In genomic region chr7:142389544-142389943, GRCh38 we compare ENCODE assay signal across 28 cellular contexts.
DNase-seq lines count a peak whose midpoint lies in the region; ATAC-seq lines count a peak whose summit lies in the region.
"Had no signal": no experiment of that assay in that cellular context is flagged by ENCODE, and none has a peak within 500 bp of the region (broad histone marks: within the 10 kb centered on the region; RNA-seq: fewer than 3 reads in every experiment).

No MANE protein-coding gene starts in this region.

- no peaks in the 10 kb centered on the region for H3K9me2 ChIP-seq in GM23248 (ENCODE audit: insufficient read depth)

- H3K4me1 ChIP-seq in GM23248 (ENCODE audit: insufficient read depth) (peaks cover 7% of the 10 kb centered on the region), mesenchymal stem cell (ENCODE audit: control insufficient read depth, insufficient read depth, low read depth, low read length) (peaks cover 3% of the 10 kb centered on the region)
- H3K4me1 ChIP-seq: adrenal gland had no signal

- no peak overlapping the region for H2BK5ac ChIP-seq in mesenchymal stem cell (ENCODE audit: low read depth, low read length, poor library complexity, severe bottlenecking)

- no peak overlapping the region for H3K4me2 ChIP-seq in GM23248 (ENCODE audit: unreplicated experiment)
- no peak overlapping the region for H3K4me2 ChIP-seq in mesenchymal stem cell (ENCODE audit: low read length, poor library complexity, severe bottlenecking)
- H3K4me2 ChIP-seq: KMS-11 had no signal

- no peak for ATAC-seq in HG03280 (IDR thresholded peaks at IDR 0.05; ENCODE audit: unreplicated experiment)
- ATAC-seq: activated CD4-positive, alpha-beta T cell treated with anti-CD3 and anti-CD28 coated beads for 36 hours; left lobe of liver; sciatic nerve had no signal

- peak; percentile 10 for DNase-seq in COLO668 (lab: John Stamatoyannopoulos, UW; ENCODE audit: unreplicated experiment)
- DNase-seq in GM23248 = no peak
- peak; percentile 37 for DNase-seq in amniotic epithelial cell (ENCODE audit: low read depth)
- peak; percentile 76 for DNase-seq in mesenchymal stem cell
- no peak for DNase-seq in medulla oblongata (ENCODE audit: extremely low spot score)
- no peak for DNase-seq in hepatic stellate cell (ENCODE audit: low spot score)
- DNase-seq: activated CD4-positive, alpha-beta T cell treated with anti-CD3 and anti-CD28 coated beads for 36 hours; activated effector memory CD4-positive, alpha-beta T cell treated with anti-CD3 and anti-CD28 coated beads, Interleukin-2, amount 50 U/mL, for 16 hours; activated T-cell treated with anti-CD3 and anti-CD28 coated beads, Interleukin-2, amount 50 U/mL, for 24 hours; adrenal gland; brain microvascular endothelial cell; CD8-positive, alpha-beta memory T cell; DMS 273 treated with DMSO at 0.1 percent for 48 hours; dorsolateral prefrontal cortex; hypothalamus; mesendoderm; NCI-H2029; NCI-H524 treated with DMSO at 0.1 percent for 48 hours; stimulated activated CD4-positive, alpha-beta T cell treated with anti-CD3 and anti-CD28 coated beads, Interleukin-4, amount 100 ng/mL, for 4 hours; T1000; transverse colon had no signal

- no peak overlapping the region for H2BK15ac ChIP-seq in mesenchymal stem cell (ENCODE audit: low read depth, poor library complexity, severe bottlenecking)

- H4K91ac ChIP-seq in mesenchymal stem cell (ENCODE audit: low read length) = no peak overlapping the region

- no peak overlapping the region for H3K18ac ChIP-seq in mesenchymal stem cell (ENCODE audit: low read depth in 1 of 2, low read length in 2 of 2)

- in situ Hi-C loops in GM23248 (cut with MboI) = no loop called here

- H3K23ac ChIP-seq in mesenchymal stem cell (ENCODE audit: low read length in 2 of 2) = no peak overlapping the region

- H3K4ac ChIP-seq in mesenchymal stem cell (ENCODE audit: low read depth in 1 of 2, low read length in 2 of 2) = peak overlapping the region in 1 of 2 experiments; percentile 75

- 69 to 78% methylated on average over 7 of the region's 7 CpGs for WGBS in GM23248 (ENCODE audit: low coverage in 1 of 2, low lambda C conversion rate in 2 of 2, missing lambda C conversion rate in 2 of 2), 2 experiments
- 47% methylated on average over 7 of the region's 7 CpGs for WGBS in mesenchymal stem cell

- H3K9me3 ChIP-seq in GM23248 (ENCODE audit: low read depth) (no peaks in the 10 kb centered on the region), mesenchymal stem cell (ENCODE audit: control insufficient read depth, low read length) (no peaks in the 10 kb centered on the region)
- H3K9me3 ChIP-seq: adrenal gland, neutrophil, SJSA1, transverse colon had no signal

- H2AFZ ChIP-seq in GM23248 = 0 out of 2 replicates have a peak overlapping the region, but pooled peaks have one; percentile 24
- peak overlapping the region; percentile 47 for H2AFZ ChIP-seq in mesenchymal stem cell (ENCODE audit: low read depth, low read length)

- no peak overlapping the region for H3K4me3 ChIP-seq in GM23248
- no peak overlapping the region for H3K4me3 ChIP-seq in mesenchymal stem cell (ENCODE audit: insufficient read depth in 1 of 2, low read depth in 1 of 2, low read length in 2 of 2)
- H3K4me3 ChIP-seq: adrenal gland, dorsolateral prefrontal cortex, SJSA1, transverse colon had no signal

- no peaks in the 10 kb centered on the region for H3K79me1 ChIP-seq in mesenchymal stem cell (replicated peaks; ENCODE audit: low read length, poor library complexity, severe bottlenecking)

- H4K8ac ChIP-seq in mesenchymal stem cell (ENCODE audit: low read length) = peak overlapping the region; percentile 88

- no peak overlapping the region for H3K9ac ChIP-seq in GM23248
- H3K9ac ChIP-seq in mesenchymal stem cell (ENCODE audit: low read length) = no peak overlapping the region
- H3K9ac ChIP-seq: KMS-11 had no signal

- no peak overlapping the region for H3K14ac ChIP-seq in mesenchymal stem cell (ENCODE audit: low read length in 2 of 2)

- H3F3A ChIP-seq in GM23248 (ENCODE audit: insufficient read depth) = peaks cover 7% of the 10 kb centered on the region

- H2BK12ac ChIP-seq in mesenchymal stem cell (ENCODE audit: low read length in 2 of 2) = no peak overlapping the region

- H4K20me1 ChIP-seq in GM23248 (ENCODE audit: insufficient read depth) = no peaks in the 10 kb centered on the region

- H3K79me2 ChIP-seq in GM23248 (ENCODE audit: insufficient read depth) = no peaks in the 10 kb centered on the region

- H3K27ac ChIP-seq in GM23248 (no peak overlapping the region), mesenchymal stem cell (ENCODE audit: low read length, poor library complexity, severe bottlenecking) (no peak overlapping the region)
- H3K27ac ChIP-seq: adrenal gland, brain microvascular endothelial cell, dorsolateral prefrontal cortex, KMS-11, neutrophil, SJSA1, VCaP had no signal

- H2AK5ac ChIP-seq in mesenchymal stem cell (ENCODE audit: low read length, severe bottlenecking) = no peak overlapping the region

- H3K27me3 ChIP-seq in GM23248 (replicated peaks; ENCODE audit: insufficient read depth) (no peaks in the 10 kb centered on the region), mesenchymal stem cell (ENCODE audit: control insufficient read depth in 1 of 2, insufficient read depth in 1 of 2, low read length in 2 of 2) (no peaks in the 10 kb centered on the region)
- H3K27me3 ChIP-seq: adrenal gland, brain microvascular endothelial cell, neutrophil, SJSA1, transverse colon had no signal

- peak overlapping the region; percentile 21 for H2BK120ac ChIP-seq in mesenchymal stem cell (ENCODE audit: low read depth, low read length)

- H3K36me3 ChIP-seq in GM23248 (ENCODE audit: low read depth) (no peaks in the 10 kb centered on the region), mesenchymal stem cell (ENCODE audit: control insufficient read depth in 1 of 2, insufficient read depth in 2 of 2, low read depth in 1 of 2, low read length in 2 of 2) (no peaks in the 10 kb centered on the region)
- H3K36me3 ChIP-seq: adrenal gland, brain microvascular endothelial cell, neutrophil, SJSA1, transverse colon had no signal

Comparison
In these comparisons a context has a peak if more than half of its experiments do, and no peak if none do; other contexts are left out.
1. DNase-seq: peak in COLO668 (single experiment), amniotic epithelial cell (single experiment) and mesenchymal stem cell (single experiment); none in GM23248 (single experiment), medulla oblongata (single experiment) and hepatic stellate cell (single experiment).